ENCODE assay signal across 19 cellular contexts in genomic region chr10:609868-610545, GRCh38.
DNase-seq lines count a peak whose midpoint lies in the region; ATAC-seq, FAIRE-seq and TF ChIP-seq lines count a peak whose summit lies in the region.
"Had no signal": no experiment of that assay in that cellular context is flagged by ENCODE, and none has a peak within 500 bp of the region (broad histone marks: within the 10 kb centered on the region; RNA-seq: fewer than 3 reads in every experiment).

No MANE protein-coding gene starts in this region.

- no peak overlapping the region for H2BK5ac ChIP-seq in neuronal stem cell (ENCODE audit: low read length)

- H3K36me3 Mint-ChIP-seq in HFFc6 (ENCODE audit: low read depth) = peaks cover 14% of the 10 kb centered on the region; the same call in 1 of the 2 replicates
- no peaks in the 10 kb centered on the region for H3K36me3 Mint-ChIP-seq in endodermal cell (ENCODE audit: low read depth)

- no peak overlapping the region for H3K4ac ChIP-seq in neuronal stem cell (ENCODE audit: low read length)

- H4K91ac ChIP-seq in neuronal stem cell (ENCODE audit: low read depth, low read length, poor library complexity) = no peak overlapping the region

- no peak overlapping the region for H3K23ac ChIP-seq in neuronal stem cell (ENCODE audit: low read depth, low read length, poor library complexity)

- no peaks in the 10 kb centered on the region for H3K79me2 ChIP-seq in mammary epithelial cell (ENCODE audit: insufficient read depth, low read length)

- CTCF ChIA-PET in A549 (lab: Yijun Ruan, JAX) (no interaction called here), mammary epithelial cell (lab: Charles Lee; ENCODE audit: low non-redundant PET) (no interaction called here)

- POLR2A ChIA-PET in A549 (lab: Yijun Ruan, JAX) = no interaction called here

- H3K18ac ChIP-seq in neuronal stem cell (ENCODE audit: low read length) = peak overlapping the region; percentile 33

- no peak for TF ChIP-seq CTCF in A549 (IDR thresholded peaks at IDR 0.05)
- TF ChIP-seq CTCF in HFFc6 (IDR thresholded peaks at IDR 0.05) = no peak
- no peak for TF ChIP-seq CTCF in endodermal cell (conservative IDR thresholded peaks at IDR 0.05)
- no peak for TF ChIP-seq CTCF in mammary epithelial cell (conservative IDR thresholded peaks at IDR 0.05 in 1 of 2, IDR thresholded peaks at IDR 0.05 in 1 of 2; ENCODE audit: extremely low read depth in 1 of 2, insufficient read depth in 1 of 2, low read depth in 1 of 2, low read length in 2 of 2)

- H3K36me3 ChIP-seq in endodermal cell (ENCODE audit: control insufficient read depth, insufficient read depth, low read length) (no peaks in the 10 kb centered on the region), neuronal stem cell (replicated peaks in 1 of 2; ENCODE audit: control insufficient read depth in 2 of 2, insufficient read depth in 2 of 2, low read length in 2 of 2) (peaks cover 0 to 3% of the 10 kb centered on the region in 2 donors), mammary epithelial cell (ENCODE audit: insufficient read depth, low read length) (no peaks in the 10 kb centered on the region)
- H3K36me3 ChIP-seq: Peyer's patch had no signal

- H2AFZ ChIP-seq in neuronal stem cell (ENCODE audit: low read length) (no peak overlapping the region), mammary epithelial cell (ENCODE audit: low read depth, low read length) (no peak overlapping the region)

- in situ Hi-C loops in mammary epithelial cell (cut with MboI; ENCODE audit: low sequenced_read_pairs in 2 of 2) = no loop called here

- no peak overlapping the region for H2BK12ac ChIP-seq in neuronal stem cell (ENCODE audit: low read length)

- H3K27ac ChIP-seq in A549 (no peak overlapping the region), endodermal cell (ENCODE audit: low read depth, low read length) (peak overlapping the region; percentile 45), neuronal stem cell (replicated peaks; ENCODE audit: low read length) (peak overlapping the region; percentile 70), mammary epithelial cell (ENCODE audit: insufficient read depth, low read depth, low read length) (no peak overlapping the region)

- H3K9me3 Mint-ChIP-seq in HFFc6 (no peaks in the 10 kb centered on the region; the same call in 1 of the 2 replicates), endodermal cell (no peaks in the 10 kb centered on the region)

- FAIRE-seq in A549 (lab: Jason Lieb, UNC) = no peak
- FAIRE-seq: endothelial cell of umbilical vein, GM12878, urothelium cell line had no signal

- no peak overlapping the region for H3K4me2 ChIP-seq in A549
- H3K4me2 ChIP-seq in neuronal stem cell (ENCODE audit: insufficient read depth, low read length, poor library complexity, severe bottlenecking) = no peak overlapping the region
- no peak overlapping the region for H3K4me2 ChIP-seq in mammary epithelial cell (ENCODE audit: insufficient read depth, low read depth, low read length)

- peaks cover 4% of the 10 kb centered on the region for H3K79me1 ChIP-seq in neuronal stem cell (ENCODE audit: low read depth, low read length)

- BruUV-seq in mammary epithelial cell (replicated peaks; lab: Mats Ljungman, UMichigan) = no TSS peak

- DNase-seq in A549 (ENCODE audit: low read depth in 1 of 2, low spot score in 1 of 2) (no peak), HFFc6 (no peak), endodermal cell (no peak), neuronal stem cell (ENCODE audit: low spot score) (peak; percentile 63), mammary epithelial cell (no peak)
- DNase-seq in stimulated activated CD4-positive, alpha-beta T cell treated with anti-CD3 and anti-CD28 coated beads, Interleukin-2, amount 100 ng/mL, for 48 hours = no peak
- DNase-seq: activated CD4-positive, alpha-beta T cell treated with anti-CD3 and anti-CD28 coated beads, Interleukin-2, amount 50 U/mL, for 1 hour; activated gamma-delta T cell; DND-41; KG1; NCI-H1417 treated with DMSO at 0.1 percent for 48 hours; NCI-H446; nucleus accumbens; Peyer's patch had no signal

- H3K9me3 ChIP-seq in A549 = no peaks in the 10 kb centered on the region
- H3K9me3 ChIP-seq in endodermal cell (ENCODE audit: control insufficient read depth, low read length) = no peaks in the 10 kb centered on the region
- no peaks in the 10 kb centered on the region for H3K9me3 ChIP-seq in neuronal stem cell (replicated peaks in 1 of 2; ENCODE audit: control insufficient read depth in 2 of 2, insufficient read depth in 1 of 2, low read depth in 1 of 2, low read length in 2 of 2)
- H3K9me3 ChIP-seq in mammary epithelial cell (replicated peaks; ENCODE audit: insufficient read depth, low read length) = peaks cover 11% of the 10 kb centered on the region
- H3K9me3 ChIP-seq: Peyer's patch had no signal

- no peak overlapping the region for H2AK5ac ChIP-seq in neuronal stem cell (ENCODE audit: low read depth, low read length)

- no peaks in the 10 kb centered on the region for H4K20me1 ChIP-seq in mammary epithelial cell (ENCODE audit: insufficient read depth, low read length)

- peak overlapping the region; percentile 34; the same call in 1 of the 2 replicates for H3K4me3 Mint-ChIP-seq in HFFc6
- H3K4me3 Mint-ChIP-seq in endodermal cell = no peak overlapping the region

- 71% methylated on average over 11 of the region's 11 CpGs for WGBS in A549 (ENCODE audit: missing lambda C conversion rate)
- WGBS in endodermal cell (ENCODE audit: insufficient coverage in 1 of 2, insufficient read length in 1 of 2), 2 experiments = 76 to 87% methylated on average over 9 to 11 of the region's 11 CpGs
- no CpG with 5 or more reads among the region's 11 CpGs for WGBS in neuronal stem cell (ENCODE audit: extremely low coverage in 2 of 2, insufficient read length in 2 of 2, insufficient replicate concordance in 1 of 2), 2 donors
- 79% methylated on average over 11 of the region's 11 CpGs for WGBS in mammary epithelial cell (ENCODE audit: low coverage, missing lambda C conversion rate)

- no peak for TF ChIP-seq EP300 in A549 (IDR thresholded peaks at IDR 0.05)

- H3K27me3 ChIP-seq in endodermal cell (ENCODE audit: control insufficient read depth, insufficient read depth, low read length, poor library complexity, severe bottlenecking) (no peaks in the 10 kb centered on the region), neuronal stem cell (ENCODE audit: control insufficient read depth in 3 of 3, insufficient read depth in 3 of 3, low read depth in 1 of 3, low read length in 3 of 3) (no peaks in the 10 kb centered on the region), mammary epithelial cell (ENCODE audit: insufficient read depth, low read length) (no peaks in the 10 kb centered on the region)
- H3K27me3 ChIP-seq: Peyer's patch had no signal

- dilution Hi-C loops in mammary epithelial cell (cut with HindIII; ENCODE audit: low sequenced_read_pairs) = no loop called here

- H3K4me1 ChIP-seq in A549 (no peaks in the 10 kb centered on the region), endodermal cell (ENCODE audit: control insufficient read depth, insufficient read depth, low read length) (no peaks in the 10 kb centered on the region), neuronal stem cell (ENCODE audit: control insufficient read depth in 2 of 2, insufficient read depth in 1 of 2, low read depth in 1 of 2, low read length in 2 of 2) (peaks cover 15 to 29% of the 10 kb centered on the region in 2 donors), mammary epithelial cell (ENCODE audit: insufficient read depth, low read length) (no peaks in the 10 kb centered on the region)

- intact Hi-C loops in mammary epithelial cell (cut with micrococcal nuclease) = no loop called here

- no peak overlapping the region for H2BK120ac ChIP-seq in neuronal stem cell (ENCODE audit: low read depth, low read length)

- no peak overlapping the region for H2BK15ac ChIP-seq in neuronal stem cell (ENCODE audit: low read length)

- H3K4me1 Mint-ChIP-seq in HFFc6 (ENCODE audit: low read depth) (peaks cover 66% of the 10 kb centered on the region), endodermal cell (peaks cover 6% of the 10 kb centered on the region)

- H3K27me3 Mint-ChIP-seq in HFFc6 (ENCODE audit: insufficient read depth) (no peaks in the 10 kb centered on the region; the same call in 1 of the 2 replicates), endodermal cell (ENCODE audit: insufficient read depth) (no peaks in the 10 kb centered on the region)

- H3K4me3 ChIP-seq in A549 (no peak overlapping the region), endodermal cell (ENCODE audit: low read length) (no peak overlapping the region), neuronal stem cell (ENCODE audit: low read length in 2 of 2) (no peak overlapping the region), mammary epithelial cell (replicated peaks in 1 of 3; ENCODE audit: insufficient read depth in 1 of 3, low read depth in 2 of 3, low read length in 3 of 3) (no peak overlapping the region)
- H3K4me3 ChIP-seq: GM12878, Peyer's patch had no signal

- H3K9ac ChIP-seq in endodermal cell (ENCODE audit: extremely low read depth, low read length, poor library complexity, severe bottlenecking) (no peak overlapping the region), neuronal stem cell (ENCODE audit: low read depth, low read length, poor library complexity) (no peak overlapping the region), mammary epithelial cell (ENCODE audit: insufficient read depth, low read length) (no peak overlapping the region)

- H3K14ac ChIP-seq in neuronal stem cell (ENCODE audit: low read length) = no peak overlapping the region

- H3K27ac Mint-ChIP-seq in HFFc6 (peak overlapping the region; percentile 88), endodermal cell (no peak overlapping the region)

- no peak for TF ChIP-seq RAD21 in A549 (conservative IDR thresholded peaks at IDR 0.05 in 1 of 2, IDR thresholded peaks at IDR 0.05 in 1 of 2)

- H4K8ac ChIP-seq in neuronal stem cell (ENCODE audit: low read depth, low read length) = no peak overlapping the region

- ATAC-seq in A549 = peak; percentile 58 to 65; a peak in 4 of 6 replicates
- ATAC-seq in HG03439 (IDR thresholded peaks at IDR 0.05; ENCODE audit: unreplicated experiment) = no peak
- no peak for ATAC-seq in HG02870 (IDR thresholded peaks at IDR 0.05; ENCODE audit: unreplicated experiment)
- ATAC-seq: GM12878 had no signal

- TF ChIP-seq POLR2A in A549 (IDR thresholded peaks at IDR 0.05; ENCODE audit: low read length) = no peak

TF ChIP-seq in A549, 52 proteins besides CTCF, POLR2A, EP300 and RAD21 (continues in another document):
- TF ChIP-seq RARB (CRISPR knock-in tag; IDR thresholded peaks at IDR 0.05) = no peak
- TF ChIP-seq, protein P1, sequence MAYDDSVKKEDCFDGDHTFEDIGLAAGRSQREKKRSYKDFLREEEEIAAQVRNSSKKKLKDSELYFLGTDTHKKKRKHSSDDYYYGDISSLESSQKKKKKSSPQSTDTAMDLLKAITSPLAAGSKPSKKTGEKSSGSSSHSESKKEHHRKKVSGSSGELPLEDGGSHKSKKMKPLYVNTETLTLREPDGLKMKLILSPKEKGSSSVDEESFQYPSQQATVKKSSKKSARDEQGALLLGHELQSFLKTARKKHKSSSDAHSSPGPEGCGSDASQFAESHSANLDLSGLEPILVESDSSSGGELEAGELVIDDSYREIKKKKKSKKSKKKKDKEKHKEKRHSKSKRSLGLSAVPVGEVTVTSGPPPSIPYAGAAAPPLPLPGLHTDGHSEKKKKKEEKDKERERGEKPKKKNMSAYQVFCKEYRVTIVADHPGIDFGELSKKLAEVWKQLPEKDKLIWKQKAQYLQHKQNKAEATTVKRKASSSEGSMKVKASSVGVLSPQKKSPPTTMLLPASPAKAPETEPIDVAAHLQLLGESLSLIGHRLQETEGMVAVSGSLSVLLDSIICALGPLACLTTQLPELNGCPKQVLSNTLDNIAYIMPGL (CRISPR knock-in tag; IDR thresholded peaks at IDR 0.05; ENCODE audit: borderline replicate concordance) = no peak

Comparison
In these comparisons a context has a peak if more than half of its experiments do, and no peak if none do; other contexts are left out.
1. ATAC-seq: peak in A549 (2 of 2); none in HG03439 (single experiment) and HG02870 (single experiment).
2. H3K27ac ChIP-seq: peak in endodermal cell (single experiment) and neuronal stem cell (single experiment); none in A549 (0 of 2) and mammary epithelial cell (single experiment).